8 cellular contexts compared by ENCODE assay signal in genomic region chr11:68010058-68011041, GRCh38. TPM values are rescaled to one million over a fixed set of nuclear protein-coding genes. Genes with fewer than 3 reads are reported as not detected.
DNase-seq lines count a peak whose midpoint lies in the region; ATAC-seq and TF ChIP-seq lines count a peak whose summit lies in the region.

A gene with protein sequence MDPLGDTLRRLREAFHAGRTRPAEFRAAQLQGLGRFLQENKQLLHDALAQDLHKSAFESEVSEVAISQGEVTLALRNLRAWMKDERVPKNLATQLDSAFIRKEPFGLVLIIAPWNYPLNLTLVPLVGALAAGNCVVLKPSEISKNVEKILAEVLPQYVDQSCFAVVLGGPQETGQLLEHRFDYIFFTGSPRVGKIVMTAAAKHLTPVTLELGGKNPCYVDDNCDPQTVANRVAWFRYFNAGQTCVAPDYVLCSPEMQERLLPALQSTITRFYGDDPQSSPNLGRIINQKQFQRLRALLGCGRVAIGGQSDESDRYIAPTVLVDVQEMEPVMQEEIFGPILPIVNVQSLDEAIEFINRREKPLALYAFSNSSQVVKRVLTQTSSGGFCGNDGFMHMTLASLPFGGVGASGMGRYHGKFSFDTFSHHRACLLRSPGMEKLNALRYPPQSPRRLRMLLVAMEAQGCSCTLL (plus strand): TSS chr11:68010327. CDS start chr11:68015298, 4,971 bp downstream.

- ATAC-seq in lung (ENCODE audit: insufficient read depth, low FRiP score), result peak; percentile 67
- ATAC-seq in HG02588 (IDR thresholded peaks at IDR 0.05; ENCODE audit: unreplicated experiment), result no peak

- peaks cover 0 to 4% of the 10 kb centered on the region in 2 donors for H3K36me3 ChIP-seq in lung (ENCODE audit: control insufficient read depth in 2 of 2, insufficient read depth in 2 of 2, low read length in 2 of 2)

- intact Hi-C loops in dorsolateral prefrontal cortex (cut with DNase I), result loop anchor here in 1 of 2 donors (5.0 kb wide), 2 partner anchors 112 to 197 kb away; partner anchors contain the start of gene CHKA

- H3K27ac ChIP-seq in RWPE1 (peak within 1 kb of the TSS; percentile 99), dorsolateral prefrontal cortex (peak within 1 kb of the TSS; percentile 29 to 92 (median 82)), lung (ENCODE audit: low read depth in 1 of 2, low read length in 1 of 2) (peak within 1 kb of the TSS; percentile 29 to 94)

- DNase-seq in H4 (ENCODE audit: low spot score), result peak; percentile 91
- peak; percentile 70 for DNase-seq in RWPE1 (ENCODE audit: low spot score)
- DNase-seq in dorsolateral prefrontal cortex, result peak in 8 of 10 donors; percentile 47 to 78 (median 71)
- DNase-seq in lung (ENCODE audit: low spot score), result peak; percentile 97
- no peak for DNase-seq in NCI-H510A (lab: John Stamatoyannopoulos, UW)
- no peak for DNase-seq in cortex of kidney (lab: John Stamatoyannopoulos, UW)

- H3K27me3 ChIP-seq in dorsolateral prefrontal cortex (no peaks in the 10 kb centered on the region), lung (ENCODE audit: control insufficient read depth, insufficient read depth) (no peaks in the 10 kb centered on the region)

- WGBS in lung, 2 donors, result 13 to 22% methylated on average over 31 to 33 of the region's 33 CpGs

- POLR2A ChIA-PET in RWPE1 (lab: Yijun Ruan, JAX; ENCODE audit: low non-redundant PET), result interaction anchor here (0.5 kb wide), 1 partner anchor 381 kb away, joined by 3 read pairs; no protein-coding TSS in a partner anchor

- no peak for TF ChIP-seq CTCF in RWPE1 (conservative IDR thresholded peaks at IDR 0.05; ENCODE audit: low read depth)
- peak in 4 of 56 donors; percentile 2 to 11 (median 6) for TF ChIP-seq CTCF in dorsolateral prefrontal cortex (IDR thresholded peaks at IDR 0.05 in 54 of 56, conservative IDR thresholded peaks at IDR 0.05 in 2 of 56; ENCODE audit: low read depth in 1 of 56, partially characterized antibody in 56 of 56)
- no peak for TF ChIP-seq CTCF in lung (IDR thresholded peaks at IDR 0.05; ENCODE audit: control extremely low read depth, extremely low read depth)
- TF ChIP-seq CTCF in subcutaneous adipose tissue (IDR thresholded peaks at IDR 0.05; ENCODE audit: low read depth), result no peak

- H3K4me1 ChIP-seq in lung (ENCODE audit: control insufficient read depth in 2 of 2, insufficient read depth in 2 of 2, low read length in 2 of 2), result peaks cover 5 to 10% of the 10 kb centered on the region in 2 donors

- H3K9me3 ChIP-seq in lung (ENCODE audit: control insufficient read depth in 2 of 2, insufficient read depth in 1 of 2, low read length in 1 of 2), result no peaks in the 10 kb centered on the region

- peak within 1 kb of the TSS; percentile 2 to 65 (median 42) for H3K4me3 ChIP-seq in dorsolateral prefrontal cortex
- peak within 1 kb of the TSS; percentile 38 for H3K4me3 ChIP-seq in lung

- CTCF ChIA-PET in RWPE1 (lab: Yijun Ruan, JAX), result interaction anchor here (0.6 to 1.2 kb wide), 3 partner anchors 10 to 32 kb away, joined by 3 to 4 read pairs (median 4); no protein-coding TSS in a partner anchor

RNA-seq across cellular contexts. Expression of the gene that starts here (rescaled TPM):
- total RNA-seq in H4 (2014; rRNA removed; shearing (Covaris generic)), result 17.0 and 19.9 TPM in 2 replicates
- total RNA-seq in dorsolateral prefrontal cortex (1 to 10 TPM; 1.2 to 7.7 (median 3.1) TPM), lung (100 to 1,000 TPM in 1 of 2 donors, 10 to 100 TPM in 1; 45.6 to 165 TPM), subcutaneous adipose tissue (10 to 100 TPM; 11.7 to 43.5 (median 22.3) TPM)
- polyA plus RNA-seq in lung, result 100 to 1,000 TPM in 1 of 2 donors, 10 to 100 TPM in 1; 73.9 to 107 TPM

Comparison
In these comparisons a context has a peak if more than half of its experiments do, and no peak if none do; other contexts are left out.
1. DNase-seq: peak in H4 (single experiment), RWPE1 (single experiment), dorsolateral prefrontal cortex (8 of 10) and lung (single experiment); none in NCI-H510A (single experiment) and cortex of kidney (single experiment).
2. Peak in every context shown above with its lines, with median percentiles within 50 percentile points of each other: H3K27ac ChIP-seq.